Comparison of ENCODE assay signal across 16 cellular contexts in the genomic region with DNA sequence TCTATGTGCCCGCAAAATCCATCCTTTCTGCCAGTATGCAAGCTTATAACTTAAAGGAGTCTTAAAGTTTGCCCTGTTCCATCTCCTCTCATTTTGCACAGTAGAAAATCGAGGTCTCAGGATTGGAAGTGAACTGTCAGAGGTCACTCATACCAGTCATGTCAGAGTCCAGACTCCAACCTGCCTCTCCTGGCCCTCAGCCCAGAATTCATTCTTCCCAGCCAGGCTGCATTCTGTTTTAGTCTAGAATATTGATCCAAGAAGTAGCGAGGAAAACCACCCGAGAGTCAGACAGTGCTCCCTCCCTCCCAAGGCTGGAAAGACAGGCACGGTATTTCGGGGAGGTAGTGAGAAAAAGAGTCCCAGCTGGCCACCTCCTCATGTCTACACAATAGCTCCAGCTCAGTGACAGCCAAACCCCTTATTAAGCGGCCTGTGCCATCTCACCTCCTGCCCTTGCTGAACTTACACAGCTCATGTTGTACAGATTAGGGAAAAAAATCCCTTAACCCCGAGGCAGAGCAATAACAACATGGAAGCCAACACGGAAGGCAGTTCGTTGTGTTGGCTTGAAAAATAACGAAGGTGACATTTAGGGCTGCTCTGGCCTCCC.
"Had no signal": no experiment of that assay in that cellular context is flagged by ENCODE, and none has a peak within 500 bp of the region (broad histone marks: within the 10 kb centered on the region; RNA-seq: fewer than 3 reads in every experiment).

No MANE protein-coding gene starts in this region.

- H3K27me3 Mint-ChIP-seq: activated CD4-positive, alpha-beta T cell treated with anti-CD3 and anti-CD28 coated beads, Interleukin-2, amount 10 ng/mL, durations not matched to agents 7 days and 5 days; activated naive CD4-positive, alpha-beta T cell treated with anti-CD3 and anti-CD28 coated beads, Interleukin-2, amount 10 ng/mL, durations not matched to agents 7 days and 5 days; central memory CD8-positive, alpha-beta T cell; stimulated activated naive CD8-positive, alpha-beta T cell treated with anti-CD3 and anti-CD28 coated beads, Interleukin-15, Interleukin-2, amounts not matched to agents 100 ng/mL and 50 ng/mL, for 24 hours had no signal

- H3K27ac ChIP-seq: body of pancreas, esophagus squamous epithelium, testis, upper lobe of right lung had no signal

- DNase-seq: activated CD4-positive, alpha-beta T cell treated with anti-CD3 and anti-CD28 coated beads, Interleukin-2, amount 10 ng/mL, durations not matched to agents 7 days and 5 days; activated CD4-positive, CD25-positive, alpha-beta regulatory T cell; activated CD8-positive, alpha-beta memory T cell treated with anti-CD3 and anti-CD28 coated beads for 24 hours; activated naive CD4-positive, alpha-beta T cell treated with anti-CD3 and anti-CD28 coated beads, Interleukin-2, amount 10 ng/mL, durations not matched to agents 7 days and 5 days; activated T-cell treated with anti-CD3 and anti-CD28 coated beads for 4 hours; esophagus squamous epithelium; mesenchymal stem cell; stimulated activated CD4-positive, alpha-beta T cell treated with anti-CD3 and anti-CD28 coated beads, Interleukin-15, amount 100 ng/mL, for 24 hours; stimulated activated CD4-positive, alpha-beta T cell treated with anti-CD3 and anti-CD28 coated beads, Interleukin-4, amount 100 ng/mL, for 24 hours; T-helper 2 cell; testis; upper lobe of right lung had no signal

- H3K4me3 Mint-ChIP-seq: activated CD4-positive, alpha-beta T cell treated with anti-CD3 and anti-CD28 coated beads, Interleukin-2, amount 10 ng/mL, durations not matched to agents 7 days and 5 days; activated naive CD4-positive, alpha-beta T cell treated with anti-CD3 and anti-CD28 coated beads, Interleukin-2, amount 10 ng/mL, durations not matched to agents 7 days and 5 days; central memory CD8-positive, alpha-beta T cell; stimulated activated naive CD8-positive, alpha-beta T cell treated with anti-CD3 and anti-CD28 coated beads, Interleukin-15, Interleukin-2, amounts not matched to agents 100 ng/mL and 50 ng/mL, for 24 hours had no signal

- H3K27ac Mint-ChIP-seq: activated CD4-positive, alpha-beta T cell treated with anti-CD3 and anti-CD28 coated beads, Interleukin-2, amount 10 ng/mL, durations not matched to agents 7 days and 5 days; activated naive CD4-positive, alpha-beta T cell treated with anti-CD3 and anti-CD28 coated beads, Interleukin-2, amount 10 ng/mL, durations not matched to agents 7 days and 5 days; activated T-helper 2 cell treated with anti-CD3 and anti-CD28 coated beads, Interferon-gamma antibody, Interleukin-2, Interleukin-4, amounts not matched to agents 10 μg/mL and 5 μg/mL and 100 μg/mL, durations not matched to agents 14 hours and 24 hours and 36 hours; stimulated activated naive CD8-positive, alpha-beta T cell treated with anti-CD3 and anti-CD28 coated beads, Interleukin-15, Interleukin-2, amounts not matched to agents 100 ng/mL and 50 ng/mL, for 24 hours had no signal

- H3K9me3 Mint-ChIP-seq: activated CD4-positive, alpha-beta T cell treated with anti-CD3 and anti-CD28 coated beads, Interleukin-2, amount 10 ng/mL, durations not matched to agents 7 days and 5 days; activated naive CD4-positive, alpha-beta T cell treated with anti-CD3 and anti-CD28 coated beads, Interleukin-2, amount 10 ng/mL, durations not matched to agents 7 days and 5 days; activated T-helper 2 cell treated with anti-CD3 and anti-CD28 coated beads, Interferon-gamma antibody, Interleukin-2, Interleukin-4, amounts not matched to agents 10 μg/mL and 5 μg/mL and 100 μg/mL, durations not matched to agents 14 hours and 24 hours and 36 hours; central memory CD8-positive, alpha-beta T cell; stimulated activated naive CD8-positive, alpha-beta T cell treated with anti-CD3 and anti-CD28 coated beads, Interleukin-15, Interleukin-2, amounts not matched to agents 100 ng/mL and 50 ng/mL, for 24 hours had no signal

- H3K36me3 Mint-ChIP-seq: activated naive CD4-positive, alpha-beta T cell treated with anti-CD3 and anti-CD28 coated beads, Interleukin-2, amount 10 ng/mL, durations not matched to agents 7 days and 5 days had no signal

- H3K4me1 ChIP-seq: body of pancreas, esophagus squamous epithelium, testis, upper lobe of right lung had no signal

- H3K4me1 Mint-ChIP-seq: activated CD4-positive, alpha-beta T cell treated with anti-CD3 and anti-CD28 coated beads, Interleukin-2, amount 10 ng/mL, durations not matched to agents 7 days and 5 days; activated naive CD4-positive, alpha-beta T cell treated with anti-CD3 and anti-CD28 coated beads, Interleukin-2, amount 10 ng/mL, durations not matched to agents 7 days and 5 days; central memory CD8-positive, alpha-beta T cell had no signal

- H3K36me3 ChIP-seq: upper lobe of right lung had no signal

- H3K9me3 ChIP-seq: body of pancreas, testis, upper lobe of right lung had no signal

- H3K27me3 ChIP-seq: body of pancreas, esophagus squamous epithelium, testis, upper lobe of right lung had no signal

- H3K4me3 ChIP-seq: body of pancreas, esophagus squamous epithelium, testis, upper lobe of right lung had no signal

- ATAC-seq: body of pancreas, upper lobe of right lung had no signal
